8 cellular contexts compared by ENCODE assay signal in the genomic region with DNA sequence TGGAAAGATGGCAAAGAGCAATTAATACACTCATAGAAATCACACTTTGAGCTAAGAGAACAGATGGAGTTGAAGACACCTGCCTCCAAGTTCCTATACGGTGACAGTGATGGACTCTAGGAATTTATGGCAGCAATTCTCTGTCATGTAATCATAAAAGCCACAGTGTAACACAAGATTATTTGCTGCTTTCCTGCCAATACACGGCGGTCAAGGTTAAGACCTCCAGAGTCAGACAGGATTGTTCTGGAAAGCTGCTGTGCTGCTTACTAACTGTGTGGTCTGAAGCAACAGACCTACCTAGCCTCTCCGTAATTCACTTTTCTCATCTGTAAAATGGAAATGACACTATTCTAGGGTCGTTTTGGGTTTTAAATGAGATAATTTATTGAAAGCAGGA. TPM values are rescaled to one million over a fixed set of nuclear protein-coding genes. Genes with fewer than 3 reads are reported as not detected.
"Had no signal": no experiment of that assay in that cellular context is flagged by ENCODE, and none has a peak within 500 bp of the region (broad histone marks: within the 10 kb centered on the region; RNA-seq: fewer than 3 reads in every experiment).

No MANE protein-coding gene starts in this region.

- DNase-seq: H7, HFFc6 had no signal

- H3K36me3 ChIP-seq: HAP-1 had no signal

- H3K9me3 ChIP-seq: HAP-1 had no signal

- H3K27ac ChIP-seq: HL-60 had no signal

- H2AFZ ChIP-seq: GM23338 had no signal

- H3K4me3 ChIP-seq: GM23338, HAP-1 had no signal

- ATAC-seq: GM23338, HCT116, HepG2 had no signal

- H3K4me2 ChIP-seq: GM23338 had no signal

RNA-seq across cellular contexts. Expression of gene KIT, which starts 14.6 kb away (rescaled TPM):
- total RNA-seq: HepG2 had no signal
- polyA plus RNA-seq: HepG2, IgD-negative memory B cell had no signal
